In genomic region chr1:24605534-24606295, GRCh38 we compare ENCODE assay signal across 1 cellular context.
TF ChIP-seq lines count a peak whose summit lies in the region.

No MANE protein-coding gene starts in this region.

TF ChIP-seq in HepG2, 621 proteins besides CTCF, POLR2A, EP300 and RAD21 (continued from another document and continues in another):
- no peak for TF ChIP-seq KMT2A (CRISPR knock-in tag; IDR thresholded peaks at IDR 0.05)
- TF ChIP-seq KDM5B (CRISPR knock-in tag; IDR thresholded peaks at IDR 0.05; ENCODE audit: borderline replicate concordance): peak; percentile 50; the same call in 1 of the 2 replicates
- no peak for TF ChIP-seq BRCA1 (CRISPR knock-in tag; IDR thresholded peaks at IDR 0.05)
- peak; percentile 70; the same call in 1 of the 2 replicates for TF ChIP-seq HDAC1 (CRISPR knock-in tag; IDR thresholded peaks at IDR 0.05)
- peak; percentile 61; the same call in 1 of the 2 replicates for TF ChIP-seq HES4 (CRISPR knock-in tag; IDR thresholded peaks at IDR 0.05; ENCODE audit: borderline replicate concordance)
- no peak for TF ChIP-seq U2AF2 (IDR thresholded peaks at IDR 0.05; ENCODE audit: low read depth, low read length)
- TF ChIP-seq ZBTB4 (CRISPR knock-in tag; IDR thresholded peaks at IDR 0.05; ENCODE audit: borderline replicate concordance): no peak
- TF ChIP-seq SALL1 (CRISPR knock-in tag; IDR thresholded peaks at IDR 0.05): peak; percentile 94
- peak; percentile 57 for TF ChIP-seq ZFP91 (CRISPR knock-in tag; IDR thresholded peaks at IDR 0.05; ENCODE audit: borderline replicate concordance)
- no peak for TF ChIP-seq ZNF703 (CRISPR knock-in tag; IDR thresholded peaks at IDR 0.05; ENCODE audit: borderline replicate concordance)
- peak; percentile 86; the same call in 1 of the 2 replicates for TF ChIP-seq ZNF879 (CRISPR knock-in tag; IDR thresholded peaks at IDR 0.05)
- TF ChIP-seq CREB1 (IDR thresholded peaks at IDR 0.05): no peak
- TF ChIP-seq CREB1 (CRISPR knock-in tag; IDR thresholded peaks at IDR 0.05): peak; percentile 64; the same call in 1 of the 2 replicates
- TF ChIP-seq KDM6A (CRISPR knock-in tag; IDR thresholded peaks at IDR 0.05; ENCODE audit: low read depth): 0 out of 2 replicates have a peak, but pooled peaks have one; percentile 28
- peak; percentile 44; the same call in 1 of the 2 replicates for TF ChIP-seq KDM2A (CRISPR knock-in tag; IDR thresholded peaks at IDR 0.05; ENCODE audit: borderline replicate concordance, low read depth)
- peak; percentile 42; the same call in 1 of the 2 replicates for TF ChIP-seq SMAD1 (CRISPR knock-in tag; IDR thresholded peaks at IDR 0.05; ENCODE audit: borderline replicate concordance, low read depth)
- TF ChIP-seq ZFX (CRISPR knock-in tag; IDR thresholded peaks at IDR 0.05; ENCODE audit: low read depth): peak; percentile 70
- no peak for TF ChIP-seq ZBTB44 (CRISPR knock-in tag; IDR thresholded peaks at IDR 0.05)
- peak; percentile 65 for TF ChIP-seq ZNF441 (CRISPR knock-in tag; IDR thresholded peaks at IDR 0.05; ENCODE audit: borderline replicate concordance)
- peak; percentile 58 for TF ChIP-seq ZNF331 (CRISPR knock-in tag; IDR thresholded peaks at IDR 0.05)
- TF ChIP-seq ZSCAN21 (CRISPR knock-in tag; IDR thresholded peaks at IDR 0.05; ENCODE audit: borderline replicate concordance): peak; percentile 52; the same call in 1 of the 2 replicates
- no peak for TF ChIP-seq FUBP1 (CRISPR knock-in tag; IDR thresholded peaks at IDR 0.05; ENCODE audit: borderline replicate concordance)
- TF ChIP-seq UBTF (CRISPR knock-in tag; IDR thresholded peaks at IDR 0.05): peak; percentile 53
- no peak for TF ChIP-seq ARID2 (CRISPR knock-in tag; IDR thresholded peaks at IDR 0.05; ENCODE audit: borderline replicate concordance)
- TF ChIP-seq GFI1 (CRISPR knock-in tag; IDR thresholded peaks at IDR 0.05; ENCODE audit: borderline replicate concordance): 0 out of 2 replicates have a peak, but pooled peaks have one; percentile 50
- 0 out of 2 replicates have a peak, but pooled peaks have one; percentile 59 for TF ChIP-seq ZHX1 (CRISPR knock-in tag; IDR thresholded peaks at IDR 0.05; ENCODE audit: low read depth)
- TF ChIP-seq FOXO1 (CRISPR knock-in tag; IDR thresholded peaks at IDR 0.05): peak; percentile 90
- TF ChIP-seq ZMYM2 (CRISPR knock-in tag; IDR thresholded peaks at IDR 0.05): 0 out of 2 replicates have a peak, but pooled peaks have one; percentile 65
- peak; percentile 70 for TF ChIP-seq RARA (CRISPR knock-in tag; IDR thresholded peaks at IDR 0.05)
- TF ChIP-seq TGIF2 (CRISPR knock-in tag; IDR thresholded peaks at IDR 0.05): peak; percentile 72; the same call in 1 of the 2 replicates
- peak; percentile 81 for TF ChIP-seq PPARG (CRISPR knock-in tag; conservative IDR thresholded peaks at IDR 0.05)
- TF ChIP-seq ZNF260 (CRISPR knock-in tag; IDR thresholded peaks at IDR 0.05; ENCODE audit: borderline replicate concordance, low read depth): no peak
- peak; percentile 74 for TF ChIP-seq TFDP2 (CRISPR knock-in tag; IDR thresholded peaks at IDR 0.05)
- TF ChIP-seq RXRA (CRISPR knock-in tag; IDR thresholded peaks at IDR 0.05): peak; percentile 73
- 0 out of 2 replicates have a peak, but pooled peaks have one; percentile 27 for TF ChIP-seq SNAPC5 (CRISPR knock-in tag; IDR thresholded peaks at IDR 0.05; ENCODE audit: borderline replicate concordance)
- TF ChIP-seq ZNF317 (CRISPR knock-in tag; IDR thresholded peaks at IDR 0.05): no peak
- no peak for TF ChIP-seq ZNF329 (CRISPR knock-in tag; IDR thresholded peaks at IDR 0.05; ENCODE audit: low read depth)
- no peak for TF ChIP-seq ZNF512B (CRISPR knock-in tag; IDR thresholded peaks at IDR 0.05; ENCODE audit: borderline replicate concordance)
- TF ChIP-seq ZNF605 (CRISPR knock-in tag; IDR thresholded peaks at IDR 0.05): peak; percentile 67
- TF ChIP-seq ZNF546 (CRISPR knock-in tag; conservative IDR thresholded peaks at IDR 0.05): no peak
- TF ChIP-seq ZNF768 (CRISPR knock-in tag; IDR thresholded peaks at IDR 0.05): peak; percentile 93
